ENCODE assay signal across 27 cellular contexts in the genomic region with DNA sequence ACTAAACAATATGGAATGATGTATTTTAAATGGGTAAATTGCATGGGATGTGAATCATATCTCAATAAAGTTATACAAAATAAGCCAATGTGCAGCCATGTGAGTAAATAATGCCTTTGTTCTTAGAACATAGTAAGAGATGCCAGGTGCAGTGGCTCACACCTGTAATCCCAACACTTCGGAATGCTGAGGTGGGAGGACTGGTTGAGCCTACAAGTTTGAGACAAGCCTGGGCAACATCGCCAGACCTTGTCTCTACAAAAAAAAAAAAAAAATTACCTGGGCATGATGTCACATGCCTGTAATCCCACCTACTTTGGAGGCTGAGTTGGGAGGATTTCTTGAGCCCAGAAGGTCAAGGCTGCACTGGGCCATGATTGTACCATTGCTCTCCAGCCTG.
"Had no signal": no experiment of that assay in that cellular context is flagged by ENCODE, and none has a peak within 500 bp of the region (broad histone marks: within the 10 kb centered on the region; RNA-seq: fewer than 3 reads in every experiment).

No MANE protein-coding gene starts in this region.

- H3K4me3 Mint-ChIP-seq: dendritic cell treated with granulocyte-macrophage colony-stimulating factor and Interleukin-4, amounts not matched to agents 40 ng/mL and 50 ng/mL, for 4 days; endodermal cell; naive thymus-derived CD4-positive, alpha-beta T cell; nephron; neural progenitor cell; stimulated activated naive CD8-positive, alpha-beta T cell treated with anti-CD3 and anti-CD28 coated beads, Interleukin-15, amount 100 ng/mL, for 72 hours had no signal

- H3K4me1 ChIP-seq: colonic mucosa, gastrocnemius medialis, left lung, neural progenitor cell, parathyroid adenoma, right lobe of liver, transverse colon, vagina had no signal

- H3K9me3 ChIP-seq: colonic mucosa, gastrocnemius medialis, right lobe of liver, suprapubic skin, transverse colon, vagina had no signal

- H3K36me3 ChIP-seq: colonic mucosa, gastrocnemius medialis, left lung, neural progenitor cell, right lobe of liver, suprapubic skin, transverse colon, vagina had no signal

- H3K9ac ChIP-seq: neural progenitor cell, parathyroid adenoma had no signal

- H3K79me2 ChIP-seq: parathyroid adenoma had no signal

- DNase-seq: colonic mucosa; effector CD8-positive, alpha-beta T cell; endodermal cell; erythroblast; gastrocnemius medialis; head of caudate nucleus; kidney; left lung; mesendoderm; midbrain; naive thymus-derived CD4-positive, alpha-beta T cell; right lobe of liver; small intestine; stimulated activated CD4-positive, alpha-beta T cell treated with anti-CD3 and anti-CD28 coated beads, Interleukin-12 subunit alpha, Interleukin-12 subunit beta, amount 100 ng/mL, for 4 hours; stimulated activated CD4-positive, alpha-beta T cell treated with anti-CD3 and anti-CD28 coated beads, Interleukin-1b, Interleukin-23, amount 100 ng/mL, for 48 hours; stimulated activated CD4-positive, alpha-beta T cell treated with anti-CD3 and anti-CD28 coated beads, Interleukin-4, amount 100 ng/mL, for 1 hour; stimulated activated CD8-positive, alpha-beta memory T cell treated with anti-CD3 and anti-CD28 coated beads, Interleukin-4, amount 100 ng/mL, for 48 hours; stimulated activated naive CD4-positive, alpha-beta T cell; stimulated activated naive CD8-positive, alpha-beta T cell treated with anti-CD3 and anti-CD28 coated beads, Interleukin-15, amount 100 ng/mL, for 72 hours; transverse colon had no signal

- H3K27ac Mint-ChIP-seq: dendritic cell treated with granulocyte-macrophage colony-stimulating factor and Interleukin-4, amounts not matched to agents 40 ng/mL and 50 ng/mL, for 4 days; endodermal cell; naive thymus-derived CD4-positive, alpha-beta T cell; nephron; neural progenitor cell; progenitor cell of endocrine pancreas; stimulated activated naive CD8-positive, alpha-beta T cell treated with anti-CD3 and anti-CD28 coated beads, Interleukin-15, amount 100 ng/mL, for 72 hours had no signal

- H3K36me3 Mint-ChIP-seq: naive thymus-derived CD4-positive, alpha-beta T cell; neural progenitor cell had no signal

- H3K4me3 ChIP-seq: colonic mucosa, gastrocnemius medialis, left lung, neural progenitor cell, right lobe of liver, suprapubic skin, transverse colon, vagina had no signal

- H3K27me3 Mint-ChIP-seq: dendritic cell treated with granulocyte-macrophage colony-stimulating factor and Interleukin-4, amounts not matched to agents 40 ng/mL and 50 ng/mL, for 4 days; naive thymus-derived CD4-positive, alpha-beta T cell; progenitor cell of endocrine pancreas; stimulated activated naive CD8-positive, alpha-beta T cell treated with anti-CD3 and anti-CD28 coated beads, Interleukin-15, amount 100 ng/mL, for 72 hours had no signal

- H3K27me3 ChIP-seq: colonic mucosa, gastrocnemius medialis, left lung, neural progenitor cell, right lobe of liver, suprapubic skin, transverse colon, vagina had no signal

- H3K27ac ChIP-seq: colonic mucosa, gastrocnemius medialis, left lung, neural progenitor cell, parathyroid adenoma, right lobe of liver, suprapubic skin, transverse colon, vagina had no signal

- H2AFZ ChIP-seq: neural progenitor cell, parathyroid adenoma had no signal

- ATAC-seq: gastrocnemius medialis; left lung; naive thymus-derived CD4-positive, alpha-beta T cell; right lobe of liver; stimulated activated naive CD8-positive, alpha-beta T cell treated with anti-CD3 and anti-CD28 coated beads, Interleukin-15, amount 100 ng/mL, for 72 hours had no signal

- FAIRE-seq: kidney, small intestine had no signal

- H3K4me2 ChIP-seq: neural progenitor cell had no signal

- H3K4me1 Mint-ChIP-seq: endodermal cell; naive thymus-derived CD4-positive, alpha-beta T cell; nephron; neural progenitor cell; stimulated activated naive CD8-positive, alpha-beta T cell treated with anti-CD3 and anti-CD28 coated beads, Interleukin-15, amount 100 ng/mL, for 72 hours had no signal
